28 cellular contexts compared by ENCODE assay signal in the genomic region with DNA sequence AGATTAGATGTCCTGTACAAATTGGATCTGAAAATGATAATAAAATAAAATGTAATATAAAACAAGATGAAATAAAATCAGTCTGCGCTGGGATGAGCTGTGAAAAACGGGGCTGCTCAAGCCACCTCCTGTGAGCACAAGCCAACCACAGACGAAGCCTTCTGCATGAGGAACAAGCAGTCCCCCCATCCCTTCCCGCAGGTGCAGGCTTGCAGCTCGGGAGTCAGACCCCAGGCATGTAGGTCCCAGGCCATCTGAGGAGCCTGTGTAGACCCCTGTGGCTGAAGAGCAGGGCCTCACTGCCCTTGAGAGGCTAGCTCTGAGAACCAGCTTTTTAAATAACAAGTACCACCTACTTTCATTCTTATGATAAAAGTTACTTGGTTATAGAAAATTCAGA.
DNase-seq lines count a peak whose midpoint lies in the region; ATAC-seq, FAIRE-seq and TF ChIP-seq lines count a peak whose summit lies in the region.
"Had no signal": no experiment of that assay in that cellular context is flagged by ENCODE, and none has a peak within 500 bp of the region (broad histone marks: within the 10 kb centered on the region; RNA-seq: fewer than 3 reads in every experiment).

No MANE protein-coding gene starts in this region.

- H3K9ac ChIP-seq in SK-N-SH (no peak overlapping the region), astrocyte (ENCODE audit: low read length) (no peak overlapping the region), neuronal stem cell (ENCODE audit: low read depth, low read length, poor library complexity) (no peak overlapping the region)

- TF ChIP-seq CTCF in SK-N-SH (IDR thresholded peaks at IDR 0.05) = no peak
- TF ChIP-seq CTCF in astrocyte (IDR thresholded peaks at IDR 0.05; ENCODE audit: insufficient read depth, low read depth, low read length) = no peak
- no peak for TF ChIP-seq CTCF in mesothelial cell of epicardium (IDR thresholded peaks at IDR 0.05; ENCODE audit: unreplicated experiment)
- TF ChIP-seq CTCF in natural killer cell (IDR thresholded peaks at IDR 0.05) = no peak

- no peak overlapping the region for H3K27ac Mint-ChIP-seq in astrocyte (ENCODE audit: unreplicated experiment)
- peak overlapping the region; percentile 22 for H3K27ac Mint-ChIP-seq in mesothelial cell of epicardium
- peak overlapping the region; percentile 1 for H3K27ac Mint-ChIP-seq in stimulated activated memory B cell treated with anti-CD40 and anti-IgM and Interleukin-4, amounts not matched to agents 10 μg/mL and 1 μg/mL and 100 μg/mL, for 72 hours
- no peak overlapping the region for H3K27ac Mint-ChIP-seq in natural killer cell
- H3K27ac Mint-ChIP-seq: B cell; effector memory CD8-positive, alpha-beta T cell; stimulated activated naive CD8-positive, alpha-beta T cell treated with anti-CD3 and anti-CD28 coated beads, Interleukin-15, Interleukin-2, amounts not matched to agents 100 ng/mL and 50 ng/mL, for 24 hours; T-helper 2 cell treated with Interferon-gamma antibody and Interleukin-4, amounts not matched to agents 5 μg/mL and 100 μg/mL, for 36 hours; type B pancreatic cell had no signal

- peaks cover 0 to 4% of the 10 kb centered on the region in 2 experiments for H3K36me3 ChIP-seq in SK-N-SH (replicated peaks in 1 of 2; ENCODE audit: control insufficient read depth in 1 of 2, insufficient read depth in 2 of 2, low read length in 1 of 2)
- H3K36me3 ChIP-seq in astrocyte (ENCODE audit: insufficient read depth, low read length) = no peaks in the 10 kb centered on the region
- no peaks in the 10 kb centered on the region for H3K36me3 ChIP-seq in neuronal stem cell (replicated peaks in 1 of 2; ENCODE audit: control insufficient read depth in 2 of 2, insufficient read depth in 2 of 2, low read length in 2 of 2)
- H3K36me3 ChIP-seq: brain microvascular endothelial cell had no signal

- peaks cover 8% of the 10 kb centered on the region for H3K79me1 ChIP-seq in neuronal stem cell (ENCODE audit: low read depth, low read length)

- ATAC-seq in SK-N-SH treated with all-trans-retinoic acid at 6 μM for 48 hours (no peak), natural killer cell (no peak), HG03342 (IDR thresholded peaks at IDR 0.05; ENCODE audit: unreplicated experiment) (no peak)
- ATAC-seq in stimulated activated memory B cell treated with anti-CD40 and anti-IgM and Interleukin-4, amounts not matched to agents 10 μg/mL and 1 μg/mL and 100 μg/mL, for 72 hours = no peak
- ATAC-seq: effector memory CD8-positive, alpha-beta T cell; PC-3 had no signal

- intact Hi-C loops in natural killer cell (cut with micrococcal nuclease) = no loop called here

- H3K4ac ChIP-seq in neuronal stem cell (ENCODE audit: low read length) = no peak overlapping the region

- H3K4me3 Mint-ChIP-seq in astrocyte (ENCODE audit: unreplicated experiment) (no peak overlapping the region), mesothelial cell of epicardium (no peak overlapping the region), natural killer cell (no peak overlapping the region)
- H3K4me3 Mint-ChIP-seq in stimulated activated memory B cell treated with anti-CD40 and anti-IgM and Interleukin-4, amounts not matched to agents 10 μg/mL and 1 μg/mL and 100 μg/mL, for 72 hours = no peak overlapping the region
- H3K4me3 Mint-ChIP-seq: B cell; effector memory CD8-positive, alpha-beta T cell; nephron; stimulated activated naive CD8-positive, alpha-beta T cell treated with anti-CD3 and anti-CD28 coated beads, Interleukin-15, Interleukin-2, amounts not matched to agents 100 ng/mL and 50 ng/mL, for 24 hours; T-helper 2 cell treated with Interferon-gamma antibody and Interleukin-4, amounts not matched to agents 5 μg/mL and 100 μg/mL, for 36 hours; type B pancreatic cell had no signal

- no peak overlapping the region for H3K4me3 ChIP-seq in SK-N-SH (ENCODE audit: low read depth in 2 of 2, low read length in 1 of 2)
- H3K4me3 ChIP-seq in astrocyte (ENCODE audit: insufficient read depth, low read depth, low read length) = no peak overlapping the region
- no peak overlapping the region for H3K4me3 ChIP-seq in neuronal stem cell (ENCODE audit: low read length in 2 of 2)
- H3K4me3 ChIP-seq: SJSA1 had no signal

- TF ChIP-seq RAD21 in SK-N-SH (IDR thresholded peaks at IDR 0.05; ENCODE audit: low read length) = no peak

- no peak overlapping the region for H2BK12ac ChIP-seq in neuronal stem cell (ENCODE audit: low read length)

- no peak overlapping the region for H2BK15ac ChIP-seq in neuronal stem cell (ENCODE audit: low read length)

- peaks cover 8% of the 10 kb centered on the region for H3F3A ChIP-seq in SK-N-SH (replicated peaks; ENCODE audit: insufficient read depth)

- peaks cover 36 to 42% of the 10 kb centered on the region in 2 experiments for H3K4me1 ChIP-seq in SK-N-SH (ENCODE audit: control insufficient read depth in 1 of 2, insufficient read depth in 2 of 2, low read depth in 1 of 2, low read length in 1 of 2)
- peaks cover 49% of the 10 kb centered on the region for H3K4me1 ChIP-seq in astrocyte (ENCODE audit: insufficient read depth, low read length)
- peaks cover 0 to 31% of the 10 kb centered on the region in 2 donors for H3K4me1 ChIP-seq in neuronal stem cell (ENCODE audit: control insufficient read depth in 2 of 2, insufficient read depth in 1 of 2, low read depth in 1 of 2, low read length in 2 of 2)

- no peak overlapping the region for H2BK5ac ChIP-seq in neuronal stem cell (ENCODE audit: low read length)

- no peak for DNase-seq in SK-N-SH
- no peak for DNase-seq in astrocyte (ENCODE audit: low read depth)
- DNase-seq in mesothelial cell of epicardium (ENCODE audit: low spot score in 2 of 2, unreplicated experiment in 2 of 2) = no peak
- DNase-seq in natural killer cell = no peak
- no peak for DNase-seq in neuronal stem cell (ENCODE audit: low spot score)
- DNase-seq: activated CD4-positive, alpha-beta T cell treated with anti-CD3 and anti-CD28 coated beads, Interleukin-2, amount 50 U/mL, for 4 hours; activated effector memory CD4-positive, alpha-beta T cell treated with Interleukin-2 at 50 U/mL for 16 hours; effector memory CD8-positive, alpha-beta T cell; Kasumi-1; midbrain; NCI-H1048; NCI-H2029 treated with DMSO at 0.1 percent for 48 hours; NCI-H345; NCI-H774; stimulated activated CD4-positive, alpha-beta T cell treated with anti-CD3 and anti-CD28 coated beads, Interleukin-4, amount 100 ng/mL, for 1 hour had no signal

- H2BK120ac ChIP-seq in neuronal stem cell (ENCODE audit: low read depth, low read length) = no peak overlapping the region

- no peaks in the 10 kb centered on the region for H4K20me1 ChIP-seq in SK-N-SH (ENCODE audit: insufficient read depth)
- H4K20me1 ChIP-seq in astrocyte (ENCODE audit: insufficient read depth, low read length) = peaks cover 3% of the 10 kb centered on the region

- H3K9me3 ChIP-seq in SK-N-SH (no peaks in the 10 kb centered on the region), astrocyte (ENCODE audit: insufficient read depth, low read depth, low read length) (no peaks in the 10 kb centered on the region), neuronal stem cell (replicated peaks in 1 of 2; ENCODE audit: control insufficient read depth in 2 of 2, insufficient read depth in 1 of 2, low read depth in 1 of 2, low read length in 2 of 2) (peaks cover 0 to 2% of the 10 kb centered on the region in 2 donors)
- H3K9me3 ChIP-seq: SJSA1 had no signal

- POLR2A ChIA-PET in SK-N-SH (lab: Yijun Ruan, JAX) = no interaction called here

- H3K36me3 Mint-ChIP-seq in astrocyte (ENCODE audit: low read depth, unreplicated experiment) (peaks cover 3% of the 10 kb centered on the region), mesothelial cell of epicardium (no peaks in the 10 kb centered on the region), natural killer cell (no peaks in the 10 kb centered on the region)
- peaks cover 6% of the 10 kb centered on the region for H3K36me3 Mint-ChIP-seq in stimulated activated memory B cell treated with anti-CD40 and anti-IgM and Interleukin-4, amounts not matched to agents 10 μg/mL and 1 μg/mL and 100 μg/mL, for 72 hours

- CTCF ChIA-PET in SK-N-SH (lab: Yijun Ruan, JAX) = interaction anchor here (1.1 to 4.3 kb wide), 5 partner anchors 15 to 361 kb away, joined by 3 to 21 read pairs (median 5); no protein-coding TSS in a partner anchor

- H3K27ac ChIP-seq in SK-N-SH (ENCODE audit: low read depth in 2 of 2, low read length in 1 of 2) (peak overlapping the region; percentile 14 to 34; a peak in 2 of 4 replicates), astrocyte (ENCODE audit: low read depth, low read length) (peak overlapping the region; percentile 58), neuronal stem cell (replicated peaks; ENCODE audit: low read length) (no peak overlapping the region)
- H3K27ac ChIP-seq: SJSA1 had no signal

- H3K27me3 ChIP-seq in SK-N-SH (ENCODE audit: insufficient read depth) = no peaks in the 10 kb centered on the region
- H3K27me3 ChIP-seq in astrocyte (ENCODE audit: insufficient read depth, low read length) = no peaks in the 10 kb centered on the region
- no peaks in the 10 kb centered on the region for H3K27me3 ChIP-seq in neuronal stem cell (ENCODE audit: control insufficient read depth in 3 of 3, insufficient read depth in 3 of 3, low read depth in 1 of 3, low read length in 3 of 3)
- H3K27me3 ChIP-seq: brain microvascular endothelial cell, SJSA1 had no signal

- H3K9me2 ChIP-seq in SK-N-SH = no peaks in the 10 kb centered on the region

- no peak for FAIRE-seq in astrocyte (lab: Jason Lieb, UNC)
- FAIRE-seq: colon, GM12892 had no signal

- H3K18ac ChIP-seq in neuronal stem cell (ENCODE audit: low read length) = no peak overlapping the region

- H2AFZ ChIP-seq in SK-N-SH (ENCODE audit: low read depth) = no peak overlapping the region
- no peak overlapping the region for H2AFZ ChIP-seq in astrocyte (ENCODE audit: low read depth, low read length)
- H2AFZ ChIP-seq in neuronal stem cell (ENCODE audit: low read length) = no peak overlapping the region

- peaks cover 27% of the 10 kb centered on the region; the same call in 1 of the 2 replicates for H3K79me2 ChIP-seq in SK-N-SH (ENCODE audit: insufficient read depth)
- peaks cover 39% of the 10 kb centered on the region for H3K79me2 ChIP-seq in astrocyte (ENCODE audit: insufficient read depth, low read length)

- no peak overlapping the region for H2AK5ac ChIP-seq in neuronal stem cell (ENCODE audit: low read depth, low read length)

- 87% methylated on average over 5 of the region's 5 CpGs for WGBS in SK-N-SH (ENCODE audit: low lambda C conversion rate)
- WGBS in neuronal stem cell (ENCODE audit: extremely low coverage in 2 of 2, insufficient read length in 2 of 2, insufficient replicate concordance in 1 of 2), 2 donors = no CpG with 5 or more reads among the region's 5 CpGs

- H3K4me1 Mint-ChIP-seq in astrocyte (ENCODE audit: low read depth, unreplicated experiment) (peaks cover 33% of the 10 kb centered on the region), mesothelial cell of epicardium (peaks cover 54% of the 10 kb centered on the region), natural killer cell (peaks cover 0 to 3% of the 10 kb centered on the region in 2 donors)
- H3K4me1 Mint-ChIP-seq in stimulated activated memory B cell treated with anti-CD40 and anti-IgM and Interleukin-4, amounts not matched to agents 10 μg/mL and 1 μg/mL and 100 μg/mL, for 72 hours = peaks cover 22% of the 10 kb centered on the region

- no peak overlapping the region for H3K14ac ChIP-seq in neuronal stem cell (ENCODE audit: low read length)

- no peak for TF ChIP-seq EP300 in SK-N-SH (IDR thresholded peaks at IDR 0.05; ENCODE audit: borderline replicate concordance in 1 of 2, low read depth in 1 of 2, low read length in 1 of 2)

- H3K9me3 Mint-ChIP-seq in astrocyte (ENCODE audit: unreplicated experiment) = no peaks in the 10 kb centered on the region
- no peaks in the 10 kb centered on the region for H3K9me3 Mint-ChIP-seq in mesothelial cell of epicardium
- H3K9me3 Mint-ChIP-seq in stimulated activated memory B cell treated with anti-CD40 and anti-IgM and Interleukin-4, amounts not matched to agents 10 μg/mL and 1 μg/mL and 100 μg/mL, for 72 hours = no peaks in the 10 kb centered on the region
- no peaks in the 10 kb centered on the region for H3K9me3 Mint-ChIP-seq in natural killer cell
- H3K9me3 Mint-ChIP-seq: effector memory CD8-positive, alpha-beta T cell; nephron; stimulated activated naive CD8-positive, alpha-beta T cell treated with anti-CD3 and anti-CD28 coated beads, Interleukin-15, Interleukin-2, amounts not matched to agents 100 ng/mL and 50 ng/mL, for 24 hours; T-helper 2 cell treated with Interferon-gamma antibody and Interleukin-4, amounts not matched to agents 5 μg/mL and 100 μg/mL, for 36 hours; type B pancreatic cell had no signal

- H3K23ac ChIP-seq in neuronal stem cell (ENCODE audit: low read depth, low read length, poor library complexity) = no peak overlapping the region

- H3K27me3 Mint-ChIP-seq in astrocyte (ENCODE audit: low read depth, unreplicated experiment) (no peaks in the 10 kb centered on the region), mesothelial cell of epicardium (ENCODE audit: low read depth) (no peaks in the 10 kb centered on the region), natural killer cell (ENCODE audit: low read depth in 2 of 2) (no peaks in the 10 kb centered on the region)
- no peaks in the 10 kb centered on the region for H3K27me3 Mint-ChIP-seq in stimulated activated memory B cell treated with anti-CD40 and anti-IgM and Interleukin-4, amounts not matched to agents 10 μg/mL and 1 μg/mL and 100 μg/mL, for 72 hours
- H3K27me3 Mint-ChIP-seq: B cell; effector memory CD8-positive, alpha-beta T cell; stimulated activated naive CD8-positive, alpha-beta T cell treated with anti-CD3 and anti-CD28 coated beads, Interleukin-15, Interleukin-2, amounts not matched to agents 100 ng/mL and 50 ng/mL, for 24 hours; type B pancreatic cell had no signal

- no peak overlapping the region for H4K8ac ChIP-seq in neuronal stem cell (ENCODE audit: low read depth, low read length)

- H4K91ac ChIP-seq in neuronal stem cell (ENCODE audit: low read depth, low read length, poor library complexity) = no peak overlapping the region

- H3K4me2 ChIP-seq in SK-N-SH = 0 out of 2 replicates have a peak overlapping the region, but pooled peaks have one; percentile 2
- H3K4me2 ChIP-seq in astrocyte (ENCODE audit: low read length) = no peak overlapping the region
- no peak overlapping the region for H3K4me2 ChIP-seq in neuronal stem cell (ENCODE audit: insufficient read depth, low read length, poor library complexity, severe bottlenecking)

Comparison
In these comparisons a context has a peak if more than half of its experiments do, and no peak if none do; other contexts are left out.
1. H3K27ac Mint-ChIP-seq: peak in mesothelial cell of epicardium (single experiment) and stimulated activated memory B cell treated with anti-CD40 and anti-IgM and Interleukin-4, amounts not matched to agents 10 μg/mL and 1 μg/mL and 100 μg/mL, for 72 hours (single experiment); none in astrocyte (single experiment) and natural killer cell (0 of 2).